17 cellular contexts compared by ENCODE assay signal in the genomic region with DNA sequence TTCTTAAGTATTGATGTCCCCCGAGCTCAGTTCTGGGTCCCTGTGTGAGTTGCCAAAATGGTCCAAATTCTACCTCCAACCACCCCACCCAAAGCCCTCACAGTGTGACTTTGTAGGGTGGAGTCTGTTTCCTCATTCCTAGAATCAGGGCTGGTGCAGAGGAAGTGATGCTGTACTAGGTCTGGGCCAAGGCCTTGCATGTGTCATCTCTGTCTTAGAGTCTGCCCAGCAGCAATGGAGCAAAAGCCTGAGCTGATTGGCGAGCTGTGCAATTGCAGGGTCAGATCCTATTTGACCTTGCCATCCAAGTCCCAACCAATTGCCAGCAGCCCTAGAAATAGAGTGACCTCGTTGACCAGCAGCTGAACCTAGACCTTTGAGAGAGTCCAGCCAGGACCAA.
DNase-seq lines count a peak whose midpoint lies in the region; ATAC-seq and TF ChIP-seq lines count a peak whose summit lies in the region.
"Had no signal": no experiment of that assay in that cellular context is flagged by ENCODE, and none has a peak within 500 bp of the region (broad histone marks: within the 10 kb centered on the region; RNA-seq: fewer than 3 reads in every experiment).

No MANE protein-coding gene starts in this region.

- no peak for DNase-seq in natural killer cell treated with Interleukin-12 subunit alpha and Interleukin-12 subunit beta and Interleukin-15 and Interleukin-18, amount 100 ng/mL, for 72 hours (ENCODE audit: low spot score)
- DNase-seq in natural killer cell (no peak), NCI-H226 (peak; percentile 29), dermis blood vessel endothelial cell (peak; percentile 9), NCI-H82 treated with DMSO at 0.1 percent for 48 hours (lab: John Stamatoyannopoulos, UW; ENCODE audit: unreplicated experiment) (no peak), NCI-H510A (lab: John Stamatoyannopoulos, UW) (no peak)
- DNase-seq: effector memory CD8-positive, alpha-beta T cell; foreskin melanocyte; left ventricle myocardium inferior; NCI-H187 treated with DMSO at 0.1 percent for 48 hours; NCI-H524 treated with DMSO at 0.1 percent for 48 hours; pancreas had no signal

- intact Hi-C loops in natural killer cell (cut with micrococcal nuclease), result no loop called here

- no peak for TF ChIP-seq CTCF in natural killer cell (IDR thresholded peaks at IDR 0.05)

- peak; percentile 52 to 84 for ATAC-seq in natural killer cell treated with Interleukin-12 subunit alpha and Interleukin-12 subunit beta and Interleukin-15 and Interleukin-18, amount 100 ng/mL, for 72 hours
- ATAC-seq in natural killer cell (no peak), HG03565 (IDR thresholded peaks at IDR 0.05; ENCODE audit: unreplicated experiment) (no peak), HG03439 (IDR thresholded peaks at IDR 0.05; ENCODE audit: unreplicated experiment) (no peak)
- ATAC-seq: effector memory CD8-positive, alpha-beta T cell; Panc1; pancreas; WTC11 had no signal

- H3K27me3 Mint-ChIP-seq in natural killer cell treated with Interleukin-12 subunit alpha and Interleukin-12 subunit beta and Interleukin-15 and Interleukin-18, amount 100 ng/mL, for 72 hours, result peaks cover 20 to 35% of the 10 kb centered on the region in 2 donors
- H3K27me3 Mint-ChIP-seq in natural killer cell (ENCODE audit: low read depth in 2 of 2), result peaks cover 5 to 35% of the 10 kb centered on the region in 2 donors

- H3K4me3 Mint-ChIP-seq in natural killer cell treated with Interleukin-12 subunit alpha and Interleukin-12 subunit beta and Interleukin-15 and Interleukin-18, amount 100 ng/mL, for 72 hours, result no peak overlapping the region
- no peak overlapping the region for H3K4me3 Mint-ChIP-seq in natural killer cell
- H3K4me3 Mint-ChIP-seq: B cell; effector memory CD8-positive, alpha-beta T cell; WTC11 had no signal

- H3K9me3 Mint-ChIP-seq in natural killer cell treated with Interleukin-12 subunit alpha and Interleukin-12 subunit beta and Interleukin-15 and Interleukin-18, amount 100 ng/mL, for 72 hours, result no peaks in the 10 kb centered on the region
- no peaks in the 10 kb centered on the region for H3K9me3 Mint-ChIP-seq in natural killer cell
- H3K9me3 Mint-ChIP-seq: effector memory CD8-positive, alpha-beta T cell; WTC11 had no signal

- H3K36me3 Mint-ChIP-seq in natural killer cell treated with Interleukin-12 subunit alpha and Interleukin-12 subunit beta and Interleukin-15 and Interleukin-18, amount 100 ng/mL, for 72 hours, result no peaks in the 10 kb centered on the region
- no peaks in the 10 kb centered on the region for H3K36me3 Mint-ChIP-seq in natural killer cell
- H3K36me3 Mint-ChIP-seq: WTC11 had no signal

- peaks cover 0 to 5% of the 10 kb centered on the region in 2 donors for H3K4me1 Mint-ChIP-seq in natural killer cell treated with Interleukin-12 subunit alpha and Interleukin-12 subunit beta and Interleukin-15 and Interleukin-18, amount 100 ng/mL, for 72 hours (ENCODE audit: low read depth in 2 of 2)
- H3K4me1 Mint-ChIP-seq in natural killer cell, result no peaks in the 10 kb centered on the region

- no peak overlapping the region for H3K27ac Mint-ChIP-seq in natural killer cell treated with Interleukin-12 subunit alpha and Interleukin-12 subunit beta and Interleukin-15 and Interleukin-18, amount 100 ng/mL, for 72 hours
- no peak overlapping the region for H3K27ac Mint-ChIP-seq in natural killer cell
- H3K27ac Mint-ChIP-seq: B cell; effector memory CD8-positive, alpha-beta T cell; WTC11 had no signal

Comparison
In these comparisons a context has a peak if more than half of its experiments do, and no peak if none do; other contexts are left out.
1. ATAC-seq: peak in natural killer cell treated with Interleukin-12 subunit alpha and Interleukin-12 subunit beta and Interleukin-15 and Interleukin-18, amount 100 ng/mL, for 72 hours (2 of 2); none in natural killer cell (0 of 3), HG03565 (single experiment) and HG03439 (single experiment).
2. DNase-seq: peak in NCI-H226 (single experiment) and dermis blood vessel endothelial cell (single experiment); none in natural killer cell treated with Interleukin-12 subunit alpha and Interleukin-12 subunit beta and Interleukin-15 and Interleukin-18, amount 100 ng/mL, for 72 hours (single experiment), natural killer cell (single experiment), NCI-H82 treated with DMSO at 0.1 percent for 48 hours (single experiment) and NCI-H510A (single experiment).